ENCODE assay signal across 15 cellular contexts in the genomic region with DNA sequence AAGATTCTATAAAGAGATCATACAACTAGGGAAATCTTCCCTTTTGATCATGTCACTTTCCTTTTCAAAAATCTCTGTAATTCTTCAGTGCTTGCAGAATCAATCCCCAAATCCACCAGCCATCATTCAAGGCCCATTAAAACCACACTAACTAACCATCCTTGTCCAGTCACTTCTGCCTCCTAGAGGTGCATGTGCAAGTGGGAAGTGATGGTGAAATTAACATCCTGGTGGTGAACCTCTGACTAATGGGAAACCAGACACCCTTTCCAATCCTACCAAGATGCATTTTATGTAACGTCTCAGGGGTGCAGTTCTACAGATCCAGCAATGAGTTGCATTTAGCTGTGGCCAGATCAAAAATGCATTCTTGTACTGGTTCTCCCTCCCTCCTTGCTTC.
DNase-seq lines count a peak whose midpoint lies in the region; ATAC-seq, FAIRE-seq and TF ChIP-seq lines count a peak whose summit lies in the region.
"Had no signal": no experiment of that assay in that cellular context is flagged by ENCODE, and none has a peak within 500 bp of the region (broad histone marks: within the 10 kb centered on the region; RNA-seq: fewer than 3 reads in every experiment).

No MANE protein-coding gene starts in this region.

- TF ChIP-seq POLR2A in heart left ventricle (IDR thresholded peaks at IDR 0.05) = no peak

- DNase-seq in AG09309 (ENCODE audit: low read depth) (peak; percentile 23), HPDE6-E6E7 (ENCODE audit: extremely low spot score) (peak; percentile 19), astrocyte (ENCODE audit: low read depth) (peak; percentile 41), iris pigment epithelial cell (ENCODE audit: low read depth) (peak; percentile 82), upper lobe of right lung (no peak), NOMO-1 treated with DMSO at 0.1 percent for 48 hours (lab: John Stamatoyannopoulos, UW; ENCODE audit: unreplicated experiment) (no peak), NCI-H2227 (lab: John Stamatoyannopoulos, UW; ENCODE audit: unreplicated experiment) (no peak), heart left ventricle (no peak)
- DNase-seq: NCI-H1436 treated with DMSO at 0.1 percent for 48 hours; NCI-H774; psoas muscle; stimulated activated CD4-positive, alpha-beta T cell treated with anti-CD3 and anti-CD28 coated beads, Interleukin-2, amount 100 ng/mL, for 24 hours had no signal

- WGBS in heart left ventricle, 4 donors = 43 to 100% (median 73%) methylated on average over 1 of the region's 1 CpG

- ATAC-seq in upper lobe of right lung = no peak
- no peak for ATAC-seq in heart left ventricle
- ATAC-seq: esophagus mucosa, psoas muscle had no signal

- H3K4me3 ChIP-seq in AG09309 (ENCODE audit: control insufficient read depth, low read depth, low read length) (no peak overlapping the region), astrocyte (ENCODE audit: insufficient read depth, low read depth, low read length) (no peak overlapping the region), upper lobe of right lung (no peak overlapping the region), heart left ventricle (no peak overlapping the region)
- H3K4me3 ChIP-seq: BLaER1 treated with 17β-estradiol and CSF1 and Interleukin-3, amounts not matched to agents 10 nM and 100 nM; psoas muscle had no signal

- H3K4me3 Mint-ChIP-seq in astrocyte (ENCODE audit: unreplicated experiment) = no peak overlapping the region
- H3K4me3 Mint-ChIP-seq: central memory CD8-positive, alpha-beta T cell had no signal

- H3K36me3 ChIP-seq in astrocyte (ENCODE audit: insufficient read depth, low read length) (no peaks in the 10 kb centered on the region), upper lobe of right lung (no peaks in the 10 kb centered on the region), heart left ventricle (no peaks in the 10 kb centered on the region)
- H3K36me3 ChIP-seq: BLaER1 treated with 17β-estradiol and CSF1 and Interleukin-3, amounts not matched to agents 10 nM and 100 nM had no signal

- H3K4me1 Mint-ChIP-seq in astrocyte (ENCODE audit: low read depth, unreplicated experiment) = peaks cover 18% of the 10 kb centered on the region
- H3K4me1 Mint-ChIP-seq: central memory CD8-positive, alpha-beta T cell had no signal

- H4K20me1 ChIP-seq in astrocyte (ENCODE audit: insufficient read depth, low read length) = no peaks in the 10 kb centered on the region
- H4K20me1 ChIP-seq: BLaER1 treated with 17β-estradiol and CSF1 and Interleukin-3, amounts not matched to agents 10 nM and 100 nM had no signal

- H3K27ac ChIP-seq in astrocyte (ENCODE audit: low read depth, low read length) (no peak overlapping the region), upper lobe of right lung (no peak overlapping the region), heart left ventricle (no peak overlapping the region)
- H3K27ac ChIP-seq: BLaER1 treated with 17β-estradiol and CSF1 and Interleukin-3, amounts not matched to agents 10 nM and 100 nM; psoas muscle had no signal

- no peak overlapping the region for H3K4me2 ChIP-seq in astrocyte (ENCODE audit: low read length)
- H3K4me2 ChIP-seq: BLaER1 treated with 17β-estradiol and CSF1 and Interleukin-3, amounts not matched to agents 10 nM and 100 nM had no signal

- H3K9me3 ChIP-seq in astrocyte (ENCODE audit: insufficient read depth, low read depth, low read length) (no peaks in the 10 kb centered on the region), upper lobe of right lung (no peaks in the 10 kb centered on the region), heart left ventricle (no peaks in the 10 kb centered on the region)
- H3K9me3 ChIP-seq: BLaER1 treated with 17β-estradiol and CSF1 and Interleukin-3, amounts not matched to agents 10 nM and 100 nM; psoas muscle had no signal

- intact Hi-C loops in upper lobe of right lung (cut with DNase I) (no loop called here), heart left ventricle (cut with DNase I) (loop anchor here (5.0 to 10.0 kb wide), 18 partner anchors 42 to 722 kb away; a partner anchor contains a TSS)

- no peaks in the 10 kb centered on the region for H3K27me3 Mint-ChIP-seq in astrocyte (ENCODE audit: low read depth, unreplicated experiment)

- H3K36me3 Mint-ChIP-seq in astrocyte (ENCODE audit: low read depth, unreplicated experiment) = no peaks in the 10 kb centered on the region

- peak; percentile 36 for TF ChIP-seq CTCF in AG09309 (IDR thresholded peaks at IDR 0.05; ENCODE audit: control insufficient read depth, insufficient read depth, low read depth, low read length, missing control alignments)
- peak; percentile 17 for TF ChIP-seq CTCF in astrocyte (IDR thresholded peaks at IDR 0.05; ENCODE audit: insufficient read depth, low read depth, low read length)
- TF ChIP-seq CTCF in upper lobe of right lung (IDR thresholded peaks at IDR 0.05) = no peak
- TF ChIP-seq CTCF in heart left ventricle (IDR thresholded peaks at IDR 0.05) = peak in 2 of 12 donors; percentile 18 to 22

- no peak for FAIRE-seq in astrocyte (lab: Jason Lieb, UNC)

- H3K4me1 ChIP-seq in astrocyte (ENCODE audit: insufficient read depth, low read length) (no peaks in the 10 kb centered on the region), upper lobe of right lung (no peaks in the 10 kb centered on the region), heart left ventricle (peaks cover 0 to 15% (median 8%) of the 10 kb centered on the region in 12 donors)
- H3K4me1 ChIP-seq: psoas muscle had no signal

- no peak overlapping the region for H3K27ac Mint-ChIP-seq in astrocyte (ENCODE audit: unreplicated experiment)

- no peak overlapping the region for H3K9ac ChIP-seq in astrocyte (ENCODE audit: low read length)
- H3K9ac ChIP-seq: BLaER1 treated with 17β-estradiol and CSF1 and Interleukin-3, amounts not matched to agents 10 nM and 100 nM had no signal

- no peaks in the 10 kb centered on the region for H3K27me3 ChIP-seq in astrocyte (ENCODE audit: insufficient read depth, low read length)
- no peaks in the 10 kb centered on the region for H3K27me3 ChIP-seq in upper lobe of right lung
- no peaks in the 10 kb centered on the region for H3K27me3 ChIP-seq in heart left ventricle
- H3K27me3 ChIP-seq: BLaER1 treated with 17β-estradiol and CSF1 and Interleukin-3, amounts not matched to agents 10 nM and 100 nM had no signal

- no peaks in the 10 kb centered on the region for H3K9me3 Mint-ChIP-seq in astrocyte (ENCODE audit: unreplicated experiment)
- H3K9me3 Mint-ChIP-seq: central memory CD8-positive, alpha-beta T cell had no signal

- H2AFZ ChIP-seq in astrocyte (ENCODE audit: low read depth, low read length) = no peak overlapping the region

- no peaks in the 10 kb centered on the region for H3K79me2 ChIP-seq in astrocyte (ENCODE audit: insufficient read depth, low read length)

Comparison
In these comparisons a context has a peak if more than half of its experiments do, and no peak if none do; other contexts are left out.
1. DNase-seq: peak in AG09309 (single experiment), HPDE6-E6E7 (single experiment), astrocyte (single experiment) and iris pigment epithelial cell (single experiment); none in upper lobe of right lung (single experiment), NOMO-1 treated with DMSO at 0.1 percent for 48 hours (single experiment), NCI-H2227 (single experiment) and heart left ventricle (0 of 5).